In the genomic region with DNA sequence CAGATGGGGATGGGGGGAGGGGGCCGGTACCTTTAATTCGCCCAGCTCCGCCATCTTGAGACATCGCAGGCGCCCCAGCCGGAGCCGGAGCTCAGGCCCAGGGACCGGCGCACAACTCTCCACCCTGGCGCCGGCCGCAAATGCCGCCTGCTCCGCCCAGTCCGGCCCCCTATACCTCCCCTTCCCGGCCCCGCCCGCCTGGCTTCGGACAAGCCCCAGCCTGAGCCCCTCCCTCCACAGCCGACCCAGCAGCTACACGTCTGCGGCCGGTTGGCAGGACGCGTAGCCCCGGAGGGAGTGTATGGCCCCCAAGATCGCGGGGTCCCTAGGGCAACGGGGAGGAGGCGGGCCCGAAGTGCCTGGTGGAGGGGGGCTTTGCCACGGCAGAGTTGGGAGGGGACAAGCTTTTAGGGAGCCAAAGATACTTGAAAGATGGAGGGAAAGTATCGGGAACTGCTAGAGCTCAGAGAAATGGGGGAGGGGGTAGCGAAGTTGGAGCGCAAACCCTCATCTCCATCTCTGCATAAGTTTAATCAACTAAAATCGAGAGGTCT, we compare ENCODE assay signal across 8 cellular contexts. TPM values are rescaled to one million over a fixed set of nuclear protein-coding genes. Genes with fewer than 3 reads are reported as not detected.
DNase-seq lines count a peak whose midpoint lies in the region; ATAC-seq and TF ChIP-seq lines count a peak whose summit lies in the region.

A gene (minus strand): TSS at position 145 of the 554 bp plus-strand sequence. CDS start 91 bp downstream, at position 54.

- H3K18ac ChIP-seq in mesendoderm (ENCODE audit: low read length) = peak within 1 kb of the TSS; percentile 81

- H3K27ac Mint-ChIP-seq in effector memory CD8-positive, alpha-beta T cell = peak within 1 kb of the TSS; percentile 90 to 91

- peaks cover 22 to 23% of the 10 kb centered on the region in 2 donors for H3K4me1 Mint-ChIP-seq in effector memory CD8-positive, alpha-beta T cell (ENCODE audit: low read depth in 2 of 2)

- peak within 1 kb of the TSS; percentile 88 for H2BK5ac ChIP-seq in mesendoderm (ENCODE audit: low read length)

- H4K8ac ChIP-seq in mesendoderm (ENCODE audit: low read depth, low read length) = no peak within 1 kb of the TSS

- H3K9ac ChIP-seq in mesendoderm (ENCODE audit: low read length) = peak within 1 kb of the TSS; percentile 90

- no peak for TF ChIP-seq CTCF in GM20000 (IDR thresholded peaks at IDR 0.05; ENCODE audit: extremely low read depth, missing control alignments)

- peak within 1 kb of the TSS; percentile 96 for H3K56ac ChIP-seq in mesendoderm (ENCODE audit: low read length)

- peak; percentile 85 for ATAC-seq in effector memory CD8-positive, alpha-beta T cell (replicated peaks)

- H2BK15ac ChIP-seq in mesendoderm (replicated peaks; ENCODE audit: low read depth) = no peak within 1 kb of the TSS

- no peak within 1 kb of the TSS for H2BK120ac ChIP-seq in mesendoderm (ENCODE audit: low read depth, low read length)

- peaks cover 2% of the 10 kb centered on the region for H3K79me2 ChIP-seq in mesendoderm (ENCODE audit: control insufficient read depth, insufficient read depth, low read length)

- peaks cover 18% of the 10 kb centered on the region for H3K36me3 ChIP-seq in mesendoderm (ENCODE audit: control insufficient read depth, insufficient read depth, low read length)

- no peaks in the 10 kb centered on the region for H3K9me3 Mint-ChIP-seq in effector memory CD8-positive, alpha-beta T cell

- peak within 1 kb of the TSS; percentile 86 to 94 for H3K4me3 Mint-ChIP-seq in effector memory CD8-positive, alpha-beta T cell

- peak within 1 kb of the TSS; percentile 82 for H3K4me3 ChIP-seq in mesendoderm (ENCODE audit: low read length)

- H3K4ac ChIP-seq in mesendoderm (ENCODE audit: low read depth, low read length) = peak within 1 kb of the TSS; percentile 66

- peaks cover 5% of the 10 kb centered on the region for H3K4me1 ChIP-seq in mesendoderm (ENCODE audit: control insufficient read depth, low read depth, low read length)

- no peak within 1 kb of the TSS for H2AK5ac ChIP-seq in mesendoderm (ENCODE audit: low read length)

- peak within 1 kb of the TSS; percentile 70 for H3K27ac ChIP-seq in mesendoderm (ENCODE audit: low read depth, low read length)

- peaks cover 9% of the 10 kb centered on the region for H3K79me1 ChIP-seq in mesendoderm (ENCODE audit: low read length)

- DNase-seq in COLO668 (lab: John Stamatoyannopoulos, UW; ENCODE audit: unreplicated experiment) (peak; percentile 96), GM20000 (ENCODE audit: low spot score) (peak; percentile 99), HT-29 (ENCODE audit: low spot score) (peak; percentile 89), mesendoderm (peak; percentile 98)
- DNase-seq in NK-92 treated with Interleukin-12 subunit alpha and Interleukin-12 subunit beta, amount 100 ng/mL, for 24 hours (lab: John Stamatoyannopoulos, UW) = peak; percentile 93
- peak; percentile 71 to 84 (median 72) for DNase-seq in activated CD8-positive, alpha-beta memory T cell treated with anti-CD3 and anti-CD28 coated beads for 48 hours (ENCODE audit: low read depth in 2 of 3, low spot score in 2 of 3)
- peak; percentile 66 to 77 (median 71) for DNase-seq in effector memory CD8-positive, alpha-beta T cell
- peak; percentile 79 for DNase-seq in stimulated activated CD8-positive, alpha-beta memory T cell treated with anti-CD3 and anti-CD28 coated beads, Interleukin-12 subunit alpha, Interleukin-12 subunit beta, amount 100 ng/mL, for 4 hours (ENCODE audit: low read depth)

- H3K4me2 ChIP-seq in mesendoderm (ENCODE audit: low read length) = peak within 1 kb of the TSS; percentile 61

- H3K27me3 ChIP-seq in mesendoderm (ENCODE audit: insufficient read depth, low read length, poor library complexity) = no peaks in the 10 kb centered on the region

- no CpG with 5 or more reads among the region's 36 CpGs for WGBS in mesendoderm (ENCODE audit: extremely low coverage, insufficient coverage, low lambda C conversion rate)

- no peak within 1 kb of the TSS for H4K5ac ChIP-seq in mesendoderm (ENCODE audit: low read length)

- H3K27me3 Mint-ChIP-seq in effector memory CD8-positive, alpha-beta T cell = no peaks in the 10 kb centered on the region

- peaks cover 18% of the 10 kb centered on the region for H3K36me3 Mint-ChIP-seq in effector memory CD8-positive, alpha-beta T cell (ENCODE audit: insufficient read depth)

- H3K23ac ChIP-seq in mesendoderm (ENCODE audit: low read length) = no peak within 1 kb of the TSS

RNA-seq across cellular contexts. Expression of the gene that starts here (rescaled TPM):
- total RNA-seq in HT-29 (2014; rRNA removed; shearing (Covaris generic)) = 15.8 and 25.2 TPM in 2 replicates
- polyA plus RNA-seq in mesendoderm (2013, experiment 1 of 2) = 31.2 TPM
- polyA plus RNA-seq in mesendoderm (2013, experiment 2 of 2) = 29.8 TPM

Comparison
In these comparisons a context has a peak if more than half of its experiments do, and no peak if none do; other contexts are left out.
1. Peak in every context shown above with its lines: DNase-seq, ATAC-seq, H3K4me3 ChIP-seq and H3K27ac ChIP-seq.